Comparison of ENCODE assay signal across 1 cellular context in the genomic region with DNA sequence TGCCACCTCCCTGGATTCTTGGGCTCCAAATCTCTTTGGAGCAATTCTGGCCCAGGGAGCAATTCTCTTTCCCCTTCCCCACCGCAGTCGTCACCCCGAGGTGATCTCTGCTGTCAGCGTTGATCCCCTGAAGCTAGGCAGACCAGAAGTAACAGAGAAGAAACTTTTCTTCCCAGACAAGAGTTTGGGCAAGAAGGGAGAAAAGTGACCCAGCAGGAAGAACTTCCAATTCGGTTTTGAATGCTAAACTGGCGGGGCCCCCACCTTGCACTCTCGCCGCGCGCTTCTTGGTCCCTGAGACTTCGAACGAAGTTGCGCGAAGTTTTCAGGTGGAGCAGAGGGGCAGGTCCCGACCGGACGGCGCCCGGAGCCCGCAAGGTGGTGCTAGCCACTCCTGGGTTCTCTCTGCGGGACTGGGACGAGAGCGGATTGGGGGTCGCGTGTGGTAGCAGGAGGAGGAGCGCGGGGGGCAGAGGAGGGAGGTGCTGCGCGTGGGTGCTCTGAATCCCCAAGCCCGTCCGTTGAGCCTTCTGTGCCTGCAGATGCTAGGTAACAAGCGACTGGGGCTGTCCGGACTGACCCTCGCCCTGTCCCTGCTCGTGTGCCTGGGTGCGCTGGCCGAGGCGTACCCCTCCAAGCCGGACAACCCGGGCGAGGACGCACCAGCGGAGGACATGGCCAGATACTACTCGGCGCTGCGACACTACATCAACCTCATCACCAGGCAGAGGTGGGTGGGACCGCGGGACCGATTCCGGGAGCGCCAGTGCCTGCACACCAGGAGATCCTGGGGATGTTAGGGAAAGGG.
TF ChIP-seq lines count a peak whose summit lies in the region.

No MANE protein-coding gene starts in this region.

TF ChIP-seq in H1, 55 proteins besides CTCF, POLR2A, EP300 and RAD21:
- TF ChIP-seq POU5F1 (IDR thresholded peaks at IDR 0.05; ENCODE audit: low read depth, low read length), result no peak
- TF ChIP-seq NRF1 (IDR thresholded peaks at IDR 0.05; ENCODE audit: low read depth, low read length), result no peak
- no peak for TF ChIP-seq SIRT6 (IDR thresholded peaks at IDR 0.05; ENCODE audit: low read length)
- TF ChIP-seq CTBP2 (IDR thresholded peaks at IDR 0.05; ENCODE audit: borderline replicate concordance, insufficient read depth, insufficient read length, low read length), result peak; percentile 34
- no peak for TF ChIP-seq JUN (IDR thresholded peaks at IDR 0.05; ENCODE audit: low read depth, low read length)
- no peak for TF ChIP-seq SAP30 (IDR thresholded peaks at IDR 0.05; ENCODE audit: insufficient read depth, insufficient replicate concordance, low read length)
- TF ChIP-seq BACH1 (IDR thresholded peaks at IDR 0.05; ENCODE audit: low read length), result no peak
- TF ChIP-seq KDM4A (IDR thresholded peaks at IDR 0.05; ENCODE audit: low read depth, low read length, severe bottlenecking), result peak; percentile 20
- no peak for TF ChIP-seq CHD1 (IDR thresholded peaks at IDR 0.05; ENCODE audit: low read depth, low read length)
- no peak for TF ChIP-seq GABPA (IDR thresholded peaks at IDR 0.05; ENCODE audit: borderline replicate concordance, insufficient read depth, low read length)
- TF ChIP-seq SUZ12 (IDR thresholded peaks at IDR 0.05; ENCODE audit: low read length), result peak; percentile 44; the same call in 1 of the 2 replicates
- TF ChIP-seq EZH2 (IDR thresholded peaks at IDR 0.05; ENCODE audit: low read depth, low read length, severe bottlenecking), result peak; percentile 52
- no peak for TF ChIP-seq HDAC6 (IDR thresholded peaks at IDR 0.05; ENCODE audit: low read depth, low read length)
- TF ChIP-seq SRF (IDR thresholded peaks at IDR 0.05; ENCODE audit: low read depth, low read length), result no peak
- no peak for TF ChIP-seq TAF1 (IDR thresholded peaks at IDR 0.05; ENCODE audit: low read depth, low read length)
- peak; percentile 32 for TF ChIP-seq ASH2L (IDR thresholded peaks at IDR 0.05; ENCODE audit: low read length)
